ENCODE assay signal across 16 cellular contexts in the genomic region with DNA sequence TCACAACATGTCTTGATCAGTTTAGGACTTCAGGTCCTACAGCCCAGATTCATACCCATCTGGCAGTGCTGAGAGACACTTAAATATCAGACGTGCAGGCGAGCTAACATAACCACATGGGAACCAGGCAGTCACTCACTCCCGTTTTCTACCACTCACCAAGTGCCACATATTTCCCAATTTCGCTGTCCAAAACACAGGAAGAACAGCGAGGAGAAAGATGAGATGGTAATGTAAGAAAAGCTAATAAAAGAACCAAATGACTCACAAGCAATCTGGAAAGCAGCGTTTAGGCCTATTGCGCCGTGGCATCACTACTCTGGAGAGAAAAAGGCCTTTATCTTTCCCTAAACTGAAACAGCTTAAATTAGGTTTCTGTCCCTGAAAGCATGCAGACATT.
DNase-seq lines count a peak whose midpoint lies in the region; ATAC-seq and TF ChIP-seq lines count a peak whose summit lies in the region.
"Had no signal": no experiment of that assay in that cellular context is flagged by ENCODE, and none has a peak within 500 bp of the region (broad histone marks: within the 10 kb centered on the region; RNA-seq: fewer than 3 reads in every experiment).

No MANE protein-coding gene starts in this region.

- H3K4me3 Mint-ChIP-seq in CD14-positive monocyte, result no peak overlapping the region
- H3K4me3 Mint-ChIP-seq: activated naive CD4-positive, alpha-beta T cell treated with anti-CD3 and anti-CD28 coated beads, Interleukin-2, amount 50 U/mL, for 24 hours; CD8-positive, alpha-beta memory T cell had no signal

- no peaks in the 10 kb centered on the region for H3K79me2 ChIP-seq in osteoblast (ENCODE audit: insufficient read depth, low read length)

- H3K9me3 ChIP-seq in suprapubic skin (no peaks in the 10 kb centered on the region), osteoblast (ENCODE audit: low read depth, low read length) (no peaks in the 10 kb centered on the region)
- H3K9me3 ChIP-seq: left ventricle myocardium inferior, sigmoid colon had no signal

- H3K36me3 ChIP-seq in suprapubic skin (no peaks in the 10 kb centered on the region), osteoblast (ENCODE audit: insufficient read depth, low read length) (no peaks in the 10 kb centered on the region)
- H3K36me3 ChIP-seq: left ventricle myocardium inferior, sigmoid colon had no signal

- no peak for ATAC-seq in HG03571 (IDR thresholded peaks at IDR 0.05; ENCODE audit: unreplicated experiment)

- no peaks in the 10 kb centered on the region for H3K27me3 ChIP-seq in suprapubic skin
- H3K27me3 ChIP-seq in osteoblast (ENCODE audit: insufficient read depth, low read length), result no peaks in the 10 kb centered on the region
- H3K27me3 ChIP-seq: sigmoid colon had no signal

- H3K4me2 ChIP-seq in osteoblast (ENCODE audit: insufficient read depth, low read length), result no peak overlapping the region

- no peak overlapping the region for H3K27ac Mint-ChIP-seq in CD14-positive monocyte
- H3K27ac Mint-ChIP-seq: activated naive CD4-positive, alpha-beta T cell treated with anti-CD3 and anti-CD28 coated beads, Interleukin-2, amount 50 U/mL, for 24 hours; CD8-positive, alpha-beta memory T cell had no signal

- no peak for TF ChIP-seq CTCF in fibroblast of villous mesenchyme (IDR thresholded peaks at IDR 0.05; ENCODE audit: insufficient read depth, low read depth, low read length)
- no peak for TF ChIP-seq CTCF in suprapubic skin (IDR thresholded peaks at IDR 0.05)
- no peak for TF ChIP-seq CTCF in CD14-positive monocyte (IDR thresholded peaks at IDR 0.05)
- TF ChIP-seq CTCF in osteoblast (IDR thresholded peaks at IDR 0.05; ENCODE audit: extremely low read depth, low read depth, low read length), result no peak

- TF ChIP-seq POLR2A in suprapubic skin (IDR thresholded peaks at IDR 0.05), result no peak

- H3K4me1 Mint-ChIP-seq in CD14-positive monocyte, result no peaks in the 10 kb centered on the region
- H3K4me1 Mint-ChIP-seq: activated naive CD4-positive, alpha-beta T cell treated with anti-CD3 and anti-CD28 coated beads, Interleukin-2, amount 50 U/mL, for 24 hours; CD8-positive, alpha-beta memory T cell had no signal

- H2AFZ ChIP-seq in osteoblast (ENCODE audit: low read length), result no peak overlapping the region

- peak; percentile 60 for DNase-seq in H4 (ENCODE audit: low spot score)
- peak; percentile 27 for DNase-seq in NCI-H446 treated with DMSO at 0.1 percent for 48 hours (lab: John Stamatoyannopoulos, UW)
- DNase-seq in fibroblast of villous mesenchyme (ENCODE audit: low read depth), result peak; percentile 51
- DNase-seq in suprapubic skin (ENCODE audit: low spot score in 2 of 2), result peak in 1 of 2 donors; percentile 43
- DNase-seq in CD14-positive monocyte (ENCODE audit: low spot score), result no peak
- DNase-seq in osteoblast (ENCODE audit: insufficient read length, low spot score, missing footprints), result no peak
- DNase-seq: activated CD4-positive, CD25-positive, alpha-beta regulatory T cell treated with anti-CD3 and anti-CD28 coated beads, Interleukin-2, amount 50 U/mL, for 72 hours; activated CD8-positive, alpha-beta memory T cell treated with anti-CD3 and anti-CD28 coated beads, Interleukin-2, amount 50 U/mL, for 48 hours; CD8-positive, alpha-beta memory T cell; left ventricle myocardium inferior; NCI-H1048; NCI-H510A; sigmoid colon; stimulated activated naive CD4-positive, alpha-beta T cell had no signal

- TF ChIP-seq EP300 in suprapubic skin (IDR thresholded peaks at IDR 0.05), result no peak

- peaks cover 0 to 4% (median 0%) of the 10 kb centered on the region in 7 donors for H3K9me3 Mint-ChIP-seq in CD14-positive monocyte
- H3K9me3 Mint-ChIP-seq: activated naive CD4-positive, alpha-beta T cell treated with anti-CD3 and anti-CD28 coated beads, Interleukin-2, amount 50 U/mL, for 24 hours had no signal

- no peaks in the 10 kb centered on the region for H4K20me1 ChIP-seq in osteoblast (ENCODE audit: insufficient read depth, low read length)

- H3K27me3 Mint-ChIP-seq in CD14-positive monocyte (ENCODE audit: low read depth in 3 of 3), result peaks cover 0 to 1% (median 0%) of the 10 kb centered on the region in 3 donors

- no peaks in the 10 kb centered on the region for H3K4me1 ChIP-seq in suprapubic skin
- H3K4me1 ChIP-seq in osteoblast (ENCODE audit: insufficient read depth, low read length), result no peaks in the 10 kb centered on the region
- H3K4me1 ChIP-seq: left ventricle myocardium inferior had no signal

- intact Hi-C loops in CD14-positive monocyte (cut with micrococcal nuclease), result no loop called here

- H3K4me3 ChIP-seq in fibroblast of villous mesenchyme (ENCODE audit: low read depth, low read length) (no peak overlapping the region), suprapubic skin (no peak overlapping the region), osteoblast (ENCODE audit: insufficient read depth, low read length) (no peak overlapping the region)
- H3K4me3 ChIP-seq: left ventricle myocardium inferior, sigmoid colon had no signal

- WGBS in suprapubic skin, result 45% methylated on average over 8 of the region's 8 CpGs

- no peaks in the 10 kb centered on the region for H3K36me3 Mint-ChIP-seq in CD14-positive monocyte
- H3K36me3 Mint-ChIP-seq: activated naive CD4-positive, alpha-beta T cell treated with anti-CD3 and anti-CD28 coated beads, Interleukin-2, amount 50 U/mL, for 24 hours; CD8-positive, alpha-beta memory T cell had no signal

- H3K27ac ChIP-seq in suprapubic skin (peak overlapping the region; percentile 45), osteoblast (ENCODE audit: low read depth, low read length) (no peak overlapping the region)
- H3K27ac ChIP-seq: left ventricle myocardium inferior, sigmoid colon had no signal

Comparison
In these comparisons a context has a peak if more than half of its experiments do, and no peak if none do; other contexts are left out.
1. DNase-seq: peak in H4 (single experiment), NCI-H446 treated with DMSO at 0.1 percent for 48 hours (single experiment) and fibroblast of villous mesenchyme (single experiment); none in CD14-positive monocyte (single experiment) and osteoblast (single experiment).